8 cellular contexts compared by ENCODE assay signal in the genomic region with DNA sequence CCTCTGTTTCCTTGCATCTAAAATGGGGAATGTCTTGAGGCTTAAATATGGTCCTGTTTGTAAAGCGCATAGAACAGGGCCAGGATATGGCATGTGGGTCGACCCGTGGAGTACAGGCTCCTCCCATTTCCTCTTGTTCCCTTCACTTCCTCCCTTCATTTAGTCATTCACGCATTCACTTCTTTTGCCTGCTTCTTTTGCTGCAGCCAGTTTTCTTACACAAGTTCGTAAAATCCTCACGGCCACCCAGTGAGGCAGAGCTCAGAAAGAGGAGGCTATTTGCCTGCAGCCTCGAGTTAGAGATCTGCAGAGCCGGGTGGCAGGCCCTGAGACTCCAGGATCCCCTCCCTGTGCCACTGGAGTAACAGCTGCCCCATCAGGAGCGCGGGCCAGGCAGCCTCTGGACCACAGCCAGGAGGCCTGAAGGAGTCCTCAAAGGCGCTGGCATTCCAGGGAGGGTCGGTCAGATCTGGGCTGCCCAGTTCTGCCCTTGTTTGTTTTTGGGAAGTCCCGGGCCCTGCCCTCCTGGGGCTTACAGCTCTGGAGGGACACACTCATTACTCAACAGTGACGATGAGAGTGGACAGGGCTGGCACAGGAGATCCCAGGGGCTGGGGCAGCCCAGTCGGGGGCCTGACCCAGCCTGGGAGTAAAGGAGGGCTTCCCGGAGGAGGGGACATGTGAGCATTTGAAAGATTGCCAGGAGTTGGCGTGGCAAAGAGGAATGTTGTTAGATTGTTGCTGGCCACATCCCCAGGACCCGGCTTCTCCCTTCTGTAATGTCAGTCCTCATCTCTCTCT. TPM values are rescaled to one million over a fixed set of nuclear protein-coding genes. Genes with fewer than 3 reads are reported as not detected.
DNase-seq lines count a peak whose midpoint lies in the region; ATAC-seq and TF ChIP-seq lines count a peak whose summit lies in the region.

No MANE protein-coding gene starts in this region.

- no peak overlapping the region for H3K4me3 Mint-ChIP-seq in mesothelial cell of epicardium

- H3K27ac ChIP-seq in breast epithelium, result peak overlapping the region; percentile 71 to 86

- no peaks in the 10 kb centered on the region for H3K9me3 Mint-ChIP-seq in mesothelial cell of epicardium

- H3K27me3 ChIP-seq in breast epithelium, result no peaks in the 10 kb centered on the region

- no peaks in the 10 kb centered on the region for H3K27me3 Mint-ChIP-seq in mesothelial cell of epicardium (ENCODE audit: low read depth)

- intact Hi-C loops in breast epithelium (cut with DNase I; ENCODE audit: low total_unique reads), result no loop called here

- peaks cover 38% of the 10 kb centered on the region for H3K4me1 Mint-ChIP-seq in mesothelial cell of epicardium

- peak overlapping the region; percentile 78 for H3K27ac Mint-ChIP-seq in mesothelial cell of epicardium

- peaks cover 15% of the 10 kb centered on the region for H3K36me3 Mint-ChIP-seq in mesothelial cell of epicardium

- no peak for ATAC-seq in GM18861 (IDR thresholded peaks at IDR 0.05; ENCODE audit: unreplicated experiment)

- H3K9me3 ChIP-seq in breast epithelium, result no peaks in the 10 kb centered on the region

- TF ChIP-seq CTCF in breast epithelium (IDR thresholded peaks at IDR 0.05) (no peak), mesothelial cell of epicardium (IDR thresholded peaks at IDR 0.05; ENCODE audit: unreplicated experiment) (no peak)

- H3K36me3 ChIP-seq in breast epithelium, result no peaks in the 10 kb centered on the region

- DNase-seq in NCI-H2029 treated with DMSO at 0.1 percent for 48 hours (lab: John Stamatoyannopoulos, UW) (peak; percentile 7), breast epithelium (ENCODE audit: low spot score in 2 of 2) (no peak), mesothelial cell of epicardium (ENCODE audit: low spot score in 2 of 2, unreplicated experiment in 2 of 2) (no peak), NCI-H1092 (lab: John Stamatoyannopoulos, UW) (no peak), HuH-7.5 (ENCODE audit: low spot score) (no peak), NCI-H187 treated with DMSO at 0.1 percent for 48 hours (lab: John Stamatoyannopoulos, UW) (no peak)

- no peak for TF ChIP-seq POLR2A in breast epithelium (IDR thresholded peaks at IDR 0.05)

- H3K4me3 ChIP-seq in GM08714 (ENCODE audit: low read length) (peak overlapping the region; percentile 8; the same call in 1 of the 2 replicates), breast epithelium (peak overlapping the region in 1 of 3 donors; percentile 12)

- peaks cover 7 to 23% of the 10 kb centered on the region in 2 donors for H3K4me1 ChIP-seq in breast epithelium

RNA-seq across cellular contexts. Expression of a gene that starts 4.6 kb away (rescaled TPM):
- total RNA-seq in breast epithelium, result 10 to 100 TPM; 41.3 to 72.4 (median 58.7) TPM
- 80.6 to 86.4 TPM (median 85.2 TPM) in 3 replicates for total RNA-seq in mesothelial cell of epicardium

RNA-seq across cellular contexts. Expression of a gene that starts 54.6 kb away (rescaled TPM):
- total RNA-seq in breast epithelium (100 to 1,000 TPM in 1 of 3 donors, 10 to 100 TPM in 2; 10.4 to 111 (median 20.6) TPM), mesothelial cell of epicardium (164 to 175 TPM (median 165 TPM) in 3 replicates)
